In the genomic region with DNA sequence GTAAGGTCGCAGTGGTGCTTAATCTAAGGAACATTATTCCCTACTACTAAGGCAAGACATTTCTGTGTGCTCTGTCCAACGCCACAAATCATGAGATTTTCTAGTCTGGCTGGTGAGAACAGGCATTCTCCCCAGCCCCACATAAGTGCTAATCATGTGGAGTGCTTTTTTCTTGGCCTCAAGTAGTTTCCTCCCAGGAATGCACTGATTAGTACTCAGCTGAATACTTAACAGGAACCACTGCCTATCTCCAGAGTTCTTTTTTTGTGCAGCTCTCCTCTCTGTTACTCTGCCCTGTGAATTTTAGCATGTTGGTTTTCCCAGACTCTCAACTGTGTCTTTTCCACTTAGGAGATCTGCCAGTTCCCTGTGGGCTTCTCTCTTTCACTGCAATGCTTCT, we compare ENCODE assay signal across 13 cellular contexts.
"Had no signal": no experiment of that assay in that cellular context is flagged by ENCODE, and none has a peak within 500 bp of the region (broad histone marks: within the 10 kb centered on the region; RNA-seq: fewer than 3 reads in every experiment).

No MANE protein-coding gene starts in this region.

- H3K9me3 ChIP-seq: testis had no signal

- H3K4me1 ChIP-seq: esophagus squamous epithelium, testis had no signal

- H3K27ac ChIP-seq: esophagus squamous epithelium, skin epidermis, testis had no signal

- ATAC-seq: stimulated activated naive CD8-positive, alpha-beta T cell treated with anti-CD3 and anti-CD28 coated beads, Interleukin-15, amount 100 ng/mL, for 72 hours had no signal

- DNase-seq: activated CD4-positive, alpha-beta T cell treated with anti-CD3 and anti-CD28 coated beads for 1 hour; activated CD4-positive, alpha-beta T cell treated with anti-CD3 and anti-CD28 coated beads, Interleukin-2, amount 50 U/mL, for 48 hours; activated gamma-delta T cell; activated naive CD8-positive, alpha-beta T cell treated with anti-CD3 and anti-CD28 coated beads for 36 hours; activated T-cell treated with anti-CD3 and anti-CD28 coated beads, Interleukin-2, amount 50 U/mL, for 48 hours; anterior cingulate cortex; esophagus squamous epithelium; foreskin fibroblast; head of caudate nucleus; stimulated activated CD4-positive, alpha-beta T cell treated with anti-CD3 and anti-CD28 coated beads, Interleukin-4, amount 100 ng/mL, for 4 hours; stimulated activated naive CD8-positive, alpha-beta T cell treated with anti-CD3 and anti-CD28 coated beads, Interleukin-15, amount 100 ng/mL, for 72 hours; testis had no signal

- H3K4me3 ChIP-seq: esophagus squamous epithelium, skin epidermis, testis had no signal

- H3K36me3 ChIP-seq: esophagus squamous epithelium had no signal

- H3K27me3 ChIP-seq: esophagus squamous epithelium, testis had no signal
